In the genomic region with DNA sequence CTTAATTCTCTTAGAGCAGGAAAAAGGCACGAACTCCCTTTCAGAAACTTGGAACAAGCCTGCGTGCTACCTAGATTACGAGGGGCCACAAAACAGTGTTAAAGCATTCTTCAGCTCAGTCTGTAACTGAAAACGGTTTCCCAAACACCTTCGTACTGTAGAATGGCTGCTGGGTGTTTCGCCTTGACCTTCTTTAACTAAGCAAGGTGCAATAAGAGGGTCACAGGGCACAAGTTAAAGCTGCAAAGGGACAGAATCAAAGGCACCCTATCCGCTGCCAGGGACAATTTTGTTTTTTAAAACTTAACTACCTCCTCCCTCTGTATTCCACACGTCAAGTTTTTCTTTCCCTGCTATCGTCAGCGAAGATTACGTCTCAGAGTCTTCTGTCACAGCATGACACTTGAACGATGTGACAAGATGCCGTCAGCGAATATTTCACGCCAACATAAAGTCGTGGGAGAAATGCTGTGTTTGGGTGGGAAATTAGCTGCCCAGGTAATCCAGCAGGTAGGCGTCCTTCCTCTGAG, we compare ENCODE assay signal across 8 cellular contexts. TPM values are rescaled to one million over a fixed set of nuclear protein-coding genes. Genes with fewer than 3 reads are reported as not detected.
DNase-seq lines count a peak whose midpoint lies in the region; ATAC-seq and TF ChIP-seq lines count a peak whose summit lies in the region.

No MANE protein-coding gene starts in this region.

- no peaks in the 10 kb centered on the region for H3K27me3 ChIP-seq in CD4-positive, alpha-beta memory T cell (ENCODE audit: insufficient read depth, low read length)
- no peaks in the 10 kb centered on the region for H3K27me3 ChIP-seq in Loucy (ENCODE audit: insufficient read depth, low read length, poor library complexity, severe bottlenecking)
- H3K27me3 ChIP-seq in smooth muscle cell (ENCODE audit: low read depth): no peaks in the 10 kb centered on the region

- H3K4me2 ChIP-seq in Loucy (ENCODE audit: low read depth, low read length, poor library complexity, severe bottlenecking) (peak overlapping the region; percentile 87), smooth muscle cell (peak overlapping the region; percentile 89)

- no peaks in the 10 kb centered on the region for H3K36me3 ChIP-seq in CD4-positive, alpha-beta memory T cell (ENCODE audit: insufficient read depth, low read length)
- no peaks in the 10 kb centered on the region for H3K36me3 ChIP-seq in Loucy (ENCODE audit: insufficient read depth, low read length)
- H3K36me3 ChIP-seq in smooth muscle cell (ENCODE audit: low read depth): no peaks in the 10 kb centered on the region

- 3% methylated on average over 17 of the region's 17 CpGs for WGBS in smooth muscle cell (ENCODE audit: low lambda C conversion rate)

- H3K4me3 Mint-ChIP-seq in CD4-positive, alpha-beta memory T cell: peak overlapping the region; percentile 97 to 100 (median 99)

- intact Hi-C loops in CD4-positive, alpha-beta memory T cell (cut with micrococcal nuclease): loop anchor here (1.0 kb wide), 2 partner anchors 54 to 119 kb away; partner anchors contain the start of genes CETN3, MBLAC2 and POLR3G

- H3K27ac ChIP-seq in CD4-positive, alpha-beta memory T cell (ENCODE audit: low read depth, low read length): peak overlapping the region; percentile 98
- H3K27ac ChIP-seq in smooth muscle cell (ENCODE audit: low read depth): peak overlapping the region; percentile 85

- no peaks in the 10 kb centered on the region for H3F3A ChIP-seq in Loucy (ENCODE audit: low read depth)
- no peaks in the 10 kb centered on the region for H3F3A ChIP-seq in smooth muscle cell (ENCODE audit: low read depth)

- CTCF ChIA-PET in CD4-positive, alpha-beta memory T cell (lab: Charles Lee; ENCODE audit: partially characterized antibody): interaction anchor here (3.7 to 3.8 kb wide), 3 partner anchors 55 to 118 kb away, joined by 24 to 89 read pairs (median 45); partner anchors contain the start of genes CETN3, MBLAC2 and POLR3G

- peaks cover 0 to 3% (median 0%) of the 10 kb centered on the region in 8 donors for H3K9me3 Mint-ChIP-seq in CD4-positive, alpha-beta memory T cell

- H3K27ac Mint-ChIP-seq in CD4-positive, alpha-beta memory T cell: peak overlapping the region; percentile 93 to 100 (median 98)

- no peaks in the 10 kb centered on the region for H3K9me3 ChIP-seq in CD4-positive, alpha-beta memory T cell (ENCODE audit: control insufficient read depth in 1 of 2, low read length in 2 of 2)
- H3K9me3 ChIP-seq in Loucy (ENCODE audit: insufficient read depth, low read depth, low read length) (no peaks in the 10 kb centered on the region), iPS-18c (ENCODE audit: control insufficient read depth, insufficient read depth, low read length) (no peaks in the 10 kb centered on the region), smooth muscle cell (replicated peaks; ENCODE audit: low read depth) (no peaks in the 10 kb centered on the region)

- H4K20me1 ChIP-seq in Loucy (ENCODE audit: insufficient read depth, low read length, poor library complexity, severe bottlenecking) (peaks cover 10% of the 10 kb centered on the region), smooth muscle cell (ENCODE audit: low read depth) (peaks cover 27% of the 10 kb centered on the region)

- POLR2A ChIA-PET in CD4-positive, alpha-beta memory T cell (lab: Charles Lee; ENCODE audit: partially characterized antibody): interaction anchor here (1.0 to 3.4 kb wide), 5 partner anchors 54 to 855 kb away, joined by 4 to 50 read pairs (median 14); partner anchors contain the start of genes ARRDC3, CETN3, MBLAC2 and POLR3G

- TF ChIP-seq CTCF in Loucy (conservative IDR thresholded peaks at IDR 0.05; ENCODE audit: low read length): no peak
- no peak for TF ChIP-seq CTCF in smooth muscle cell (IDR thresholded peaks at IDR 0.05; ENCODE audit: borderline replicate concordance, insufficient read depth, poor library complexity, severe bottlenecking)

- peak in 4 of 5 donors; percentile 41 to 77 (median 56) for DNase-seq in CD4-positive, alpha-beta memory T cell
- peak; percentile 16 for DNase-seq in amniotic epithelial cell (ENCODE audit: low read depth)
- no peak for DNase-seq in smooth muscle cell (lab: John Stamatoyannopoulos, UW; ENCODE audit: unreplicated experiment)
- no peak for DNase-seq in ecto neural progenitor cell (ENCODE audit: low spot score)

- peaks cover 25 to 42% (median 34%) of the 10 kb centered on the region in 4 donors for H3K4me1 Mint-ChIP-seq in CD4-positive, alpha-beta memory T cell

- H3K36me3 Mint-ChIP-seq in CD4-positive, alpha-beta memory T cell: peaks cover 9 to 24% of the 10 kb centered on the region in 2 donors

- H3K4me3 ChIP-seq in CD4-positive, alpha-beta memory T cell (ENCODE audit: low read length in 2 of 2): peak overlapping the region; percentile 83 to 93
- H3K4me3 ChIP-seq in Loucy (ENCODE audit: low read length, poor library complexity, severe bottlenecking): peak overlapping the region; percentile 94
- peak overlapping the region; percentile 90 for H3K4me3 ChIP-seq in iPS-18c (ENCODE audit: insufficient read depth, low read depth, low read length)
- H3K4me3 ChIP-seq in smooth muscle cell: peak overlapping the region; percentile 91

- ATAC-seq in GM19455 (IDR thresholded peaks at IDR 0.05; ENCODE audit: unreplicated experiment) (peak; percentile 0), HG02588 (IDR thresholded peaks at IDR 0.05; ENCODE audit: unreplicated experiment) (no peak)

- H3K9ac ChIP-seq in Loucy (ENCODE audit: low read depth, low read length, poor library complexity, severe bottlenecking) (peak overlapping the region; percentile 96), smooth muscle cell (ENCODE audit: low read depth) (peak overlapping the region; percentile 97)

- peaks cover 40% of the 10 kb centered on the region for H3K4me1 ChIP-seq in CD4-positive, alpha-beta memory T cell (ENCODE audit: insufficient read depth, low read length)
- H3K4me1 ChIP-seq in Loucy (ENCODE audit: insufficient read depth, low read length, poor library complexity, severe bottlenecking) (peaks cover 8% of the 10 kb centered on the region), smooth muscle cell (ENCODE audit: low read depth) (peaks cover 13% of the 10 kb centered on the region)

- H2AFZ ChIP-seq in Loucy (ENCODE audit: low read length): peak overlapping the region; percentile 91
- peak overlapping the region; percentile 34 for H2AFZ ChIP-seq in smooth muscle cell (ENCODE audit: low read depth)

- H3K9me2 ChIP-seq in Loucy (replicated peaks; ENCODE audit: low read depth, low read length): no peaks in the 10 kb centered on the region

- H3K79me2 ChIP-seq in Loucy (ENCODE audit: insufficient read depth, low read length): peaks cover 34% of the 10 kb centered on the region
- H3K79me2 ChIP-seq in smooth muscle cell (ENCODE audit: low read depth): peaks cover 39% of the 10 kb centered on the region

- peaks cover 6 to 10% of the 10 kb centered on the region in 2 donors for H3K27me3 Mint-ChIP-seq in CD4-positive, alpha-beta memory T cell

RNA-seq across cellular contexts. Expression of gene LYSMD3, which starts 0.6 kb away (rescaled TPM):
- 10 to 100 TPM; 30.1 to 30.9 TPM for total RNA-seq in CD4-positive, alpha-beta memory T cell
- 10 to 100 TPM; 11.7 to 14.7 TPM for polyA plus RNA-seq in CD4-positive, alpha-beta memory T cell
- total RNA-seq in smooth muscle cell: 52.5 and 53.0 TPM in 2 replicates
- polyA plus RNA-seq in smooth muscle cell: 14.3 and 15.1 TPM in 2 replicates

RNA-seq across cellular contexts. Expression of gene ADGRV1, which starts 29.8 kb away (rescaled TPM):
- under 1 TPM; 0.09 to 0.22 TPM for total RNA-seq in CD4-positive, alpha-beta memory T cell
- not detected for polyA plus RNA-seq in CD4-positive, alpha-beta memory T cell
- 17.7 and 18.3 TPM in 2 replicates for total RNA-seq in smooth muscle cell
- 16.8 and 24.5 TPM in 2 replicates for polyA plus RNA-seq in smooth muscle cell

RNA-seq across cellular contexts. Expression of gene POLR3G, which starts 54.1 kb away (rescaled TPM):
- total RNA-seq in CD4-positive, alpha-beta memory T cell: 1 to 10 TPM; 1.2 to 1.5 TPM
- polyA plus RNA-seq in CD4-positive, alpha-beta memory T cell: 1 to 10 TPM; 1.4 to 2.2 TPM
- total RNA-seq in smooth muscle cell: 1.0 and 2.3 TPM in 2 replicates
- polyA plus RNA-seq in smooth muscle cell: 1.2 and 1.6 TPM in 2 replicates

RNA-seq across cellular contexts. Expression of gene MBLAC2, which starts 54.2 kb away (rescaled TPM):
- 10 to 100 TPM; 14.7 to 16.1 TPM for total RNA-seq in CD4-positive, alpha-beta memory T cell
- 1 to 10 TPM; 1.9 to 4.9 TPM for polyA plus RNA-seq in CD4-positive, alpha-beta memory T cell
- total RNA-seq in smooth muscle cell: 3.7 and 3.8 TPM in 2 replicates
- 1.8 and 1.9 TPM in 2 replicates for polyA plus RNA-seq in smooth muscle cell

Comparison
In these comparisons a context has a peak if more than half of its experiments do, and no peak if none do; other contexts are left out.
1. DNase-seq: peak in CD4-positive, alpha-beta memory T cell (4 of 5) and amniotic epithelial cell (single experiment); none in smooth muscle cell (single experiment) and ecto neural progenitor cell (single experiment).
2. RNA of gene ADGRV1, which starts 29.8 kb away (total RNA-seq): 17.7 to 18.3 TPM in smooth muscle cell; 0.09 to 0.22 TPM in CD4-positive, alpha-beta memory T cell; every median in the first group is over 10 times any median in the second.
3. Peak in every context shown above with its lines, with median percentiles within 50 percentile points of each other: H3K4me3 ChIP-seq.